Comparison of ENCODE assay signal across 2 cellular contexts in the genomic region with DNA sequence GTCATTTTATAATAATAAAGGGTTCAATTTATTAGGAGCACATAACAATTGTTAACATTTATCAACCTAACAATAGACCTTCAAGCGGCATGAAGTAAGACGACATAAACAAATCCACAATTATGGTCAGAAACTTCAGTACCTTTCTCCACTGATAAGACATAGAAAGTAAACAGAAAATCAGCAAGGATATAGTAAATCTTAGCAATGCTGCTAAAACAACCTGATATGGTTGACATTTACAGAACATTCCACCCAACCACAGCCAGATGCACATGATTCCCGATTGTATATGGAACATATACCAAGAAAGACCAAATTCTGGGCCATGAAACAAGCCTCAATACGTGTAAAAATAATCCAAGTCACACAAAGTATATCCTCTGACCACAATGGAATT.
TF ChIP-seq lines count a peak whose summit lies in the region.

No MANE protein-coding gene starts in this region.

TF ChIP-seq in HEK293, 187 proteins besides CTCF, POLR2A, EP300 and RAD21 (continued from another document):
- TF ChIP-seq, protein P1, sequence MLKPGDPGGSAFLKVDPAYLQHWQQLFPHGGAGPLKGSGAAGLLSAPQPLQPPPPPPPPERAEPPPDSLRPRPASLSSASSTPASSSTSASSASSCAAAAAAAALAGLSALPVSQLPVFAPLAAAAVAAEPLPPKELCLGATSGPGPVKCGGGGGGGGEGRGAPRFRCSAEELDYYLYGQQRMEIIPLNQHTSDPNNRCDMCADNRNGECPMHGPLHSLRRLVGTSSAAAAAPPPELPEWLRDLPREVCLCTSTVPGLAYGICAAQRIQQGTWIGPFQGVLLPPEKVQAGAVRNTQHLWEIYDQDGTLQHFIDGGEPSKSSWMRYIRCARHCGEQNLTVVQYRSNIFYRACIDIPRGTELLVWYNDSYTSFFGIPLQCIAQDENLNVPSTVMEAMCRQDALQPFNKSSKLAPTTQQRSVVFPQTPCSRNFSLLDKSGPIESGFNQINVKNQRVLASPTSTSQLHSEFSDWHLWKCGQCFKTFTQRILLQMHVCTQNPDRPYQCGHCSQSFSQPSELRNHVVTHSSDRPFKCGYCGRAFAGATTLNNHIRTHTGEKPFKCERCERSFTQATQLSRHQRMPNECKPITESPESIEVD (tag by site-specific recombination; IDR thresholded peaks at IDR 0.05) = 0 out of 2 replicates have a peak, but pooled peaks have one; percentile 27
- TF ChIP-seq ZNF621 (tag by site-specific recombination; IDR thresholded peaks at IDR 0.05) = no peak
- no peak for TF ChIP-seq OSR2 (tag by site-specific recombination; IDR thresholded peaks at IDR 0.05)
- TF ChIP-seq ZNF747 (tag by site-specific recombination; IDR thresholded peaks at IDR 0.05) = no peak
- TF ChIP-seq, protein P2, sequence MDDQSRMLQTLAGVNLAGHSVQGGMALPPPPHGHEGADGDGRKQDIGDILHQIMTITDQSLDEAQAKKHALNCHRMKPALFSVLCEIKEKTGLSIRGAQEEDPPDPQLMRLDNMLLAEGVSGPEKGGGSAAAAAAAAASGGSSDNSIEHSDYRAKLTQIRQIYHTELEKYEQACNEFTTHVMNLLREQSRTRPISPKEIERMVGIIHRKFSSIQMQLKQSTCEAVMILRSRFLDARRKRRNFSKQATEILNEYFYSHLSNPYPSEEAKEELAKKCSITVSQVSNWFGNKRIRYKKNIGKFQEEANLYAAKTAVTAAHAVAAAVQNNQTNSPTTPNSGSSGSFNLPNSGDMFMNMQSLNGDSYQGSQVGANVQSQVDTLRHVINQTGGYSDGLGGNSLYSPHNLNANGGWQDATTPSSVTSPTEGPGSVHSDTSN (CRISPR knock-in tag; IDR thresholded peaks at IDR 0.05) = no peak
- TF ChIP-seq, protein P3, sequence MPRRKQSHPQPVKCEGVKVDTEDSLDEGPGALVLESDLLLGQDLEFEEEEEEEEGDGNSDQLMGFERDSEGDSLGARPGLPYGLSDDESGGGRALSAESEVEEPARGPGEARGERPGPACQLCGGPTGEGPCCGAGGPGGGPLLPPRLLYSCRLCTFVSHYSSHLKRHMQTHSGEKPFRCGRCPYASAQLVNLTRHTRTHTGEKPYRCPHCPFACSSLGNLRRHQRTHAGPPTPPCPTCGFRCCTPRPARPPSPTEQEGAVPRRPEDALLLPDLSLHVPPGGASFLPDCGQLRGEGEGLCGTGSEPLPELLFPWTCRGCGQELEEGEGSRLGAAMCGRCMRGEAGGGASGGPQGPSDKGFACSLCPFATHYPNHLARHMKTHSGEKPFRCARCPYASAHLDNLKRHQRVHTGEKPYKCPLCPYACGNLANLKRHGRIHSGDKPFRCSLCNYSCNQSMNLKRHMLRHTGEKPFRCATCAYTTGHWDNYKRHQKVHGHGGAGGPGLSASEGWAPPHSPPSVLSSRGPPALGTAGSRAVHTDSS (tag by site-specific recombination; IDR thresholded peaks at IDR 0.05) = no peak
- 0 out of 2 replicates have a peak, but pooled peaks have one; percentile 22 for TF ChIP-seq TRIM28 (IDR thresholded peaks at IDR 0.05; ENCODE audit: borderline replicate concordance, low read length)

TF ChIP-seq in K562, 482 proteins besides CTCF, POLR2A, EP300 and RAD21 (continued from another document):
- TF ChIP-seq HDAC1 (IDR thresholded peaks at IDR 0.05) = 0 out of 4 replicates have a peak, but pooled peaks of 1 of the 2 experiments have one; percentile 13
- TF ChIP-seq RCOR1 (IDR thresholded peaks at IDR 0.05; ENCODE audit: borderline replicate concordance in 1 of 2, low read depth in 2 of 2, low read length in 2 of 2) = peak in 1 of 2 experiments; percentile 61; a peak in 2 of 4 replicates
- TF ChIP-seq KAT7 (CRISPR knock-in tag; IDR thresholded peaks at IDR 0.05; ENCODE audit: borderline replicate concordance) = no peak
- TF ChIP-seq IRF2 (CRISPR knock-in tag; IDR thresholded peaks at IDR 0.05) = no peak
- TF ChIP-seq, protein P4, sequence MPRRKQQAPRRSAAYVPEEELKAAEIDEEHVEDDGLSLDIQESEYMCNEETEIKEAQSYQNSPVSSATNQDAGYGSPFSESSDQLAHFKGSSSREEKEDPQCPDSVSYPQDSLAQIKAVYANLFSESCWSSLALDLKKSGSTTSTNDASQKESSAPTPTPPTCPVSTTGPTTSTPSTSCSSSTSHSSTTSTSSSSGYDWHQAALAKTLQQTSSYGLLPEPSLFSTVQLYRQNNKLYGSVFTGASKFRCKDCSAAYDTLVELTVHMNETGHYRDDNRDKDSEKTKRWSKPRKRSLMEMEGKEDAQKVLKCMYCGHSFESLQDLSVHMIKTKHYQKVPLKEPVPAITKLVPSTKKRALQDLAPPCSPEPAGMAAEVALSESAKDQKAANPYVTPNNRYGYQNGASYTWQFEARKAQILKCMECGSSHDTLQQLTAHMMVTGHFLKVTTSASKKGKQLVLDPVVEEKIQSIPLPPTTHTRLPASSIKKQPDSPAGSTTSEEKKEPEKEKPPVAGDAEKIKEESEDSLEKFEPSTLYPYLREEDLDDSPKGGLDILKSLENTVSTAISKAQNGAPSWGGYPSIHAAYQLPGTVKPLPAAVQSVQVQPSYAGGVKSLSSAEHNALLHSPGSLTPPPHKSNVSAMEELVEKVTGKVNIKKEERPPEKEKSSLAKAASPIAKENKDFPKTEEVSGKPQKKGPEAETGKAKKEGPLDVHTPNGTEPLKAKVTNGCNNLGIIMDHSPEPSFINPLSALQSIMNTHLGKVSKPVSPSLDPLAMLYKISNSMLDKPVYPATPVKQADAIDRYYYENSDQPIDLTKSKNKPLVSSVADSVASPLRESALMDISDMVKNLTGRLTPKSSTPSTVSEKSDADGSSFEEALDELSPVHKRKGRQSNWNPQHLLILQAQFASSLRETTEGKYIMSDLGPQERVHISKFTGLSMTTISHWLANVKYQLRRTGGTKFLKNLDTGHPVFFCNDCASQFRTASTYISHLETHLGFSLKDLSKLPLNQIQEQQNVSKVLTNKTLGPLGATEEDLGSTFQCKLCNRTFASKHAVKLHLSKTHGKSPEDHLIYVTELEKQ (CRISPR knock-in tag; IDR thresholded peaks at IDR 0.05) = no peak
- TF ChIP-seq XRCC5 (IDR thresholded peaks at IDR 0.05; ENCODE audit: low read depth, low read length) = no peak
- no peak for TF ChIP-seq FUS (optimal IDR thresholded peaks at IDR 0.05; ENCODE audit: low read depth, low read length)
- no peak for TF ChIP-seq GATA2 (CRISPR knock-in tag; IDR thresholded peaks at IDR 0.05)
- TF ChIP-seq CBX2 (IDR thresholded peaks at IDR 0.05; ENCODE audit: insufficient read depth, low read length, poor library complexity, severe bottlenecking) = no peak
- peak in 1 of 2 experiments; percentile 57; a peak in 2 of 4 replicates for TF ChIP-seq FOXA3 (CRISPR knock-in tag; conservative IDR thresholded peaks at IDR 0.05 in 1 of 2, IDR thresholded peaks at IDR 0.05 in 1 of 2)
- no peak for TF ChIP-seq CEBPG (CRISPR knock-in tag; IDR thresholded peaks at IDR 0.05)
- 0 out of 4 replicates have a peak, but pooled peaks of 1 of the 2 experiments have one; percentile 1 for TF ChIP-seq CEBPG (tag; conservative IDR thresholded peaks at IDR 0.05 in 1 of 2, IDR thresholded peaks at IDR 0.05 in 1 of 2)
- no peak for TF ChIP-seq NCOA2 (IDR thresholded peaks at IDR 0.05; ENCODE audit: partially characterized antibody in 2 of 2)
- TF ChIP-seq MEIS2 (IDR thresholded peaks at IDR 0.05; ENCODE audit: partially characterized antibody) = peak; percentile 68
- TF ChIP-seq PRPF4 (IDR thresholded peaks at IDR 0.05; ENCODE audit: insufficient read depth, low read depth, low read length, poor library complexity, severe bottlenecking) = no peak
- TF ChIP-seq, protein P5, sequence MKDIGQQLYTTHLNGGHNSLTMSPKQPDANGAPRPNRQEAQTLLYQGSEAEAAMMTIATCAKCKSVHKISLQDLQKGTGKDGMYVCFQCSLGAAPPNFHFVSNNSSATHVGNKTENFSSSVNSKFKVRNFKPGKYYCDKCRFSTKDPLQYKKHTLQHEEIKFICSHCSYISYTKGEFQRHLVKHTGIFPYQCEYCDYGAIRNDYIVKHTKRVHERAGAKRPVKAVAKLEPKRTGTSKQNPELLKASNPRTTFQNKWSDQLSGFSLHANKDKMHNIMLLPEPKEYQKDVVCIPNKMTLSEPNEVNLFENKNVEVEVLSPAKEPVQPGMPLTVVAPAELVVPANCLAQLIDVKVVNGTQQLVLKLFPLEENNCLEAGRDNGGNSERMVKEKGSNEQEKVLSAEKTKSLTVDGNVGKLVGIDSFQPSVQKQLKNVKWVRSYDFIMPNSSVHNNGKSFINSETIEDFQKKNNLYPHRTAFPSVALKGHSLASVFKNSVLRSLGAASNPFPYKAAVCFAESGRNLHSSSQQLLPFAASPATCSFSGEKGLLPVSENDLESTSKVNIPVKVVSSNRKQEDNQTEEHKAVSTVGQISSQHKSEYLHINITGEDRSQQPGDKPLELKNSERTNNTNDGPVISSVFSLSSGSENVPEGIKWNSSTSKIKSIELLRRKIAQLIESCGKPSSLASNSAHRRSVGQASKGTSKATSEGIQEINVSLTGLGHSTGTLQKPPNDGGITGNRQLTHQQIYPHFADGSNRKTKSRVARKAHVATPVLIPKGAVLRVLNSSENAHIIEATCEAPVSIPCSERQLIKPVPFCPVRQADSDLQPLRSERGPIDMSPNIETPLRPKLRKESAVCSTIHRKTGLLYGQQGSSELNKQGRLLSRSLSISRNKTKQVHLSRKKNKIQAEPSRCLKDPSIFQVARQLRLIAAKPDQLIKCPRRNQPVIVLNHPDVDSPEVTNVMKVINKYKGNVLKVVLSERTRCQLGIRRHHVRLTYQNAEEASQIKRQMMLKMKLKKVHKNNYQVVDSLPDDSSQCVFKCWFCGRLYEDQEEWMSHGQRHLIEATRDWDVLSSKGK (CRISPR knock-in tag; IDR thresholded peaks at IDR 0.05) = no peak
- no peak for TF ChIP-seq ETV6 (IDR thresholded peaks at IDR 0.05; ENCODE audit: borderline replicate concordance in 1 of 2, low read depth in 2 of 2, low read length in 1 of 2)
- no peak for TF ChIP-seq ETV6 (CRISPR knock-in tag; IDR thresholded peaks at IDR 0.05; ENCODE audit: borderline replicate concordance)
- peak; percentile 49 to 50 for TF ChIP-seq KDM1A (IDR thresholded peaks at IDR 0.05)
